In genomic region chr15:96337354-96337990, GRCh38 we compare ENCODE assay signal across 12 cellular contexts. TPM values are rescaled to one million over a fixed set of nuclear protein-coding genes. Genes with fewer than 3 reads are reported as not detected.
DNase-seq lines count a peak whose midpoint lies in the region; ATAC-seq and TF ChIP-seq lines count a peak whose summit lies in the region.
"Had no signal": no experiment of that assay in that cellular context is flagged by ENCODE, and none has a peak within 500 bp of the region (broad histone marks: within the 10 kb centered on the region; RNA-seq: fewer than 3 reads in every experiment).

No MANE protein-coding gene starts in this region.

- no peak for TF ChIP-seq POLR2A in vagina (IDR thresholded peaks at IDR 0.05)

- peaks cover 15% of the 10 kb centered on the region for H3K36me3 ChIP-seq in left ventricle myocardium inferior
- H3K36me3 ChIP-seq in ectodermal cell (ENCODE audit: control insufficient read depth, insufficient read depth, low read length): peaks cover 51% of the 10 kb centered on the region
- H3K36me3 ChIP-seq in mucosa of stomach (ENCODE audit: control insufficient read depth, insufficient read depth, low read length): no peaks in the 10 kb centered on the region
- peaks cover 0 to 22% of the 10 kb centered on the region in 2 donors for H3K36me3 ChIP-seq in vagina
- H3K36me3 ChIP-seq: WERI-Rb-1 had no signal

- H3K9me3 ChIP-seq in left ventricle myocardium inferior (replicated peaks): no peaks in the 10 kb centered on the region
- no peaks in the 10 kb centered on the region for H3K9me3 ChIP-seq in ectodermal cell (ENCODE audit: control insufficient read depth, low read length)
- H3K9me3 ChIP-seq in mucosa of stomach (ENCODE audit: control insufficient read depth, low read length): no peaks in the 10 kb centered on the region
- H3K9me3 ChIP-seq in vagina: no peaks in the 10 kb centered on the region

- H3K9ac ChIP-seq in mucosa of stomach (ENCODE audit: low read length): peak overlapping the region; percentile 88

- DNase-seq in left ventricle myocardium inferior (no peak), Right ventricle myocardium inferior (ENCODE audit: missing footprints) (no peak), vagina (ENCODE audit: extremely low spot score in 2 of 2) (no peak), NCI-H2081 treated with DMSO at 0.1 percent for 48 hours (lab: John Stamatoyannopoulos, UW) (no peak), putamen (ENCODE audit: low spot score) (no peak), NCI-H1436 treated with DMSO at 0.1 percent for 48 hours (lab: John Stamatoyannopoulos, UW) (no peak)
- DNase-seq: anterior cingulate cortex, NCI-H2171, WERI-Rb-1 had no signal

- H3K27me3 ChIP-seq in left ventricle myocardium inferior (ENCODE audit: low read depth): peaks cover 28% of the 10 kb centered on the region
- H3K27me3 ChIP-seq in ectodermal cell (ENCODE audit: control insufficient read depth, insufficient read depth, low read length, poor library complexity, severe bottlenecking): peaks cover 57% of the 10 kb centered on the region
- H3K27me3 ChIP-seq in mucosa of stomach (ENCODE audit: control insufficient read depth, insufficient read depth, low read length): no peaks in the 10 kb centered on the region
- H3K27me3 ChIP-seq in vagina: no peaks in the 10 kb centered on the region

- peaks cover 78% of the 10 kb centered on the region for H3K4me1 ChIP-seq in left ventricle myocardium inferior
- H3K4me1 ChIP-seq in ectodermal cell (ENCODE audit: control insufficient read depth, insufficient read depth, low read length): peaks cover 6% of the 10 kb centered on the region
- peaks cover 19% of the 10 kb centered on the region for H3K4me1 ChIP-seq in mucosa of stomach (ENCODE audit: control insufficient read depth, insufficient read depth, low read length)
- H3K4me1 ChIP-seq in vagina: peaks cover 4% of the 10 kb centered on the region

- H3K4me3 ChIP-seq in left ventricle myocardium inferior: peak overlapping the region; percentile 88
- peak overlapping the region; percentile 88 for H3K4me3 ChIP-seq in ectodermal cell (ENCODE audit: insufficient read depth, low read depth, low read length)
- H3K4me3 ChIP-seq in mucosa of stomach (ENCODE audit: low read length): peak overlapping the region; percentile 96
- peak overlapping the region; percentile 67 to 85 for H3K4me3 ChIP-seq in vagina

- WGBS in ectodermal cell, 2 experiments: 1 to 3% methylated on average over 13 to 14 of the region's 14 CpGs

- H3K27ac ChIP-seq in left ventricle myocardium inferior (replicated peaks): peak overlapping the region; percentile 96
- H3K27ac ChIP-seq in ectodermal cell (ENCODE audit: insufficient read depth, low read depth, low read length, poor library complexity, severe bottlenecking): no peak overlapping the region
- H3K27ac ChIP-seq in vagina: peak overlapping the region; percentile 99
- H3K27ac ChIP-seq: WERI-Rb-1 had no signal

- intact Hi-C loops in left ventricle myocardium inferior (cut with micrococcal nuclease): no loop called here
- intact Hi-C loops in Right ventricle myocardium inferior (cut with DNase I): loop anchor here (10.0 kb wide), 2 partner anchors 1313 to 1627 kb away; partner anchors contain the start of gene ARRDC4
- intact Hi-C loops in vagina (cut with DNase I): loop anchor here (5.0 to 10.0 kb wide), 2 partner anchors 893 to 1010 kb away; no protein-coding TSS in a partner anchor

- TF ChIP-seq CTCF in left ventricle myocardium inferior (IDR thresholded peaks at IDR 0.05; ENCODE audit: borderline replicate concordance) (no peak), vagina (IDR thresholded peaks at IDR 0.05) (no peak)

- ATAC-seq in Right ventricle myocardium inferior: no peak

RNA-seq across cellular contexts. Expression of gene NR2F2, which starts 7.0 kb away (rescaled TPM):
- 12.8 TPM for total RNA-seq in left ventricle myocardium inferior
- 14.2 TPM for total RNA-seq in Right ventricle myocardium inferior
- polyA plus RNA-seq in ectodermal cell (2013, experiment 1 of 4): 101 TPM
- polyA plus RNA-seq in ectodermal cell (2013, experiment 2 of 4): 117 TPM
- 80.0 TPM for polyA plus RNA-seq in ectodermal cell (2013, experiment 3 of 4)
- 97.4 TPM for polyA plus RNA-seq in ectodermal cell (2013, experiment 4 of 4)
- total RNA-seq in vagina: 39.8 TPM
- polyA plus RNA-seq: CD14-positive monocyte had no signal
